8 cellular contexts compared by ENCODE assay signal in the genomic region with DNA sequence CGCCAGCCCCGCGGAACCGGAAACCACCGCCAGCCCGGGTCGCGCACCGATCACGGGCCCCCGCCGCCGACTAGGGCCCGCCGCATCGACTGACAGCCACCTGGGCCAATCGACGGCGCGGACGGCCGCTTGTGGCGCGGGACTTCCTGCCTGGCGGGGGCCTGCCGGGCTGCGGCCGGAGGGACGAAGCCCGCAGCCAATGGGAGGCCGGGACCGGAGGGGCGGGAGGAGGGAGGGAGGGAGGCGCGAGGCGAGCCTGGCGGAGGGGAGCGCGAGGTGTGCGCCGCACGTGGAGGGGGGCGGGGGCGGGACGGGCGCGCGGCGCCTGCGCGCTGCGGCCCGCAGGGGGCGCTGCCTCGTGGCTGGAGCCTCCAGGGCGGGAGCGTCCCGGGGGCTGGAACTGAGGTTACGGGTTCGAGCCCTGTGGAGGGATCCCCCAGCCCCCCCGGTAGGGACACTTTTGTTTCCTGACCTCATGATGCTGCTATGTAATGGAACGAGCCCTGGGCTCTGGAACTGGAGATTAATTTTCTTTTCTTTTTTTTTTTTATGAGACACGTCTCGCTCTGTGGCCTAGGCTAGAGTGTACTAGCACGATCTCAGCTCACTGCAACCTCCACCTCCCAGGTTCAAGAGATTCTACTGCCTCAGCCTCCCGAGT. TPM values are rescaled to one million over a fixed set of nuclear protein-coding genes. Genes with fewer than 3 reads are reported as not detected.
DNase-seq lines count a peak whose midpoint lies in the region; TF ChIP-seq lines count a peak whose summit lies in the region.

Gene MLLT1 (minus strand): TSS at position 45 of the 661 bp plus-strand sequence. CDS start 191 bp downstream, outside the sequence.

- H3K79me2 ChIP-seq in MM.1S (ENCODE audit: low read length) (peaks cover 43% of the 10 kb centered on the region), neural progenitor cell (ENCODE audit: low read depth) (peaks cover 44% of the 10 kb centered on the region)

- H3K4me3 ChIP-seq in H7 (ENCODE audit: insufficient read depth, low read depth, low read length) (peak within 1 kb of the TSS; percentile 84), MM.1S (ENCODE audit: low read length) (peak within 1 kb of the TSS; percentile 99), foreskin fibroblast (ENCODE audit: low read depth in 1 of 2, low read length in 2 of 2) (peak within 1 kb of the TSS; percentile 82 to 94), neural progenitor cell (peak within 1 kb of the TSS; percentile 94), stomach smooth muscle (ENCODE audit: low read length in 2 of 2) (peak within 1 kb of the TSS; percentile 83 to 87)

- H3K9ac ChIP-seq in ES-I3 (ENCODE audit: low read depth, low read length) (peak within 1 kb of the TSS; percentile 89), MM.1S (ENCODE audit: low read length) (peak within 1 kb of the TSS; percentile 98), neural progenitor cell (peak within 1 kb of the TSS; percentile 91), stomach smooth muscle (ENCODE audit: low read length in 2 of 2) (peak within 1 kb of the TSS; percentile 76 to 86)

- no peaks in the 10 kb centered on the region for H3K9me2 ChIP-seq in MM.1S (replicated peaks; ENCODE audit: insufficient read depth, low read length)

- H3K27me3 ChIP-seq in H7 (ENCODE audit: control insufficient read depth, insufficient read depth, low read length) (no peaks in the 10 kb centered on the region), MM.1S (replicated peaks; ENCODE audit: insufficient read depth, low read length) (peaks cover 36% of the 10 kb centered on the region), neural progenitor cell (no peaks in the 10 kb centered on the region), stomach smooth muscle (ENCODE audit: control insufficient read depth in 1 of 2, insufficient read depth in 2 of 2, low read length in 2 of 2) (no peaks in the 10 kb centered on the region)

- peak within 1 kb of the TSS; percentile 23; the same call in 1 of the 2 replicates for H3K27ac ChIP-seq in MM.1S (ENCODE audit: low read length)
- H3K27ac ChIP-seq in neural progenitor cell = no peak within 1 kb of the TSS
- peak within 1 kb of the TSS; percentile 69 for H3K27ac ChIP-seq in stomach smooth muscle (ENCODE audit: low read length)

- peaks cover 36% of the 10 kb centered on the region for H3K4me1 Mint-ChIP-seq in neural progenitor cell

- H4K20me1 ChIP-seq in MM.1S (ENCODE audit: insufficient read depth, low read length) (peaks cover 7% of the 10 kb centered on the region; the same call in 1 of the 2 replicates), neural progenitor cell (ENCODE audit: low read depth) (peaks cover 44% of the 10 kb centered on the region)

- no peaks in the 10 kb centered on the region for H3K9me3 ChIP-seq in ES-I3 (ENCODE audit: control insufficient read depth, insufficient read depth, low read length)
- no peaks in the 10 kb centered on the region for H3K9me3 ChIP-seq in MM.1S (replicated peaks; ENCODE audit: insufficient read depth, low read length)
- H3K9me3 ChIP-seq in neural progenitor cell (ENCODE audit: low read depth) = no peaks in the 10 kb centered on the region
- no peaks in the 10 kb centered on the region for H3K9me3 ChIP-seq in stomach smooth muscle (ENCODE audit: control insufficient read depth in 2 of 2, low read length in 2 of 2)

- H3K4me3 Mint-ChIP-seq in neural progenitor cell = peak within 1 kb of the TSS; percentile 98

- DNase-seq in H7 (peak; percentile 100), MM.1S (peak; percentile 99), SIG-M5 treated with dmso at 0.1 percent for 504 hours (lab: John Stamatoyannopoulos, UW; ENCODE audit: unreplicated experiment) (peak; percentile 83), activated gamma-delta T cell treated with Interleukin-2 at 50 U/mL for 16 hours (peak; percentile 95), foreskin fibroblast (peak; percentile 99 to 100), neural progenitor cell (ENCODE audit: low spot score) (peak; percentile 98)

- H3F3A ChIP-seq in MM.1S (ENCODE audit: insufficient read depth, low read length) = no peaks in the 10 kb centered on the region
- no peaks in the 10 kb centered on the region for H3F3A ChIP-seq in neural progenitor cell (ENCODE audit: low read depth)

- H3K27me3 Mint-ChIP-seq in neural progenitor cell (ENCODE audit: insufficient read depth, low read depth) = peaks cover 2% of the 10 kb centered on the region

- H3K9me3 Mint-ChIP-seq in neural progenitor cell = peaks cover 2% of the 10 kb centered on the region

- H3K36me3 Mint-ChIP-seq in neural progenitor cell = peaks cover 19% of the 10 kb centered on the region

- H3K4me1 ChIP-seq in ES-I3 (ENCODE audit: insufficient read depth, low read length) = peaks cover 15% of the 10 kb centered on the region
- H3K4me1 ChIP-seq in MM.1S (ENCODE audit: low read length) = 0 out of 2 replicates have a peak, but pooled peaks cover 3% of the 10 kb centered on the region
- peaks cover 10% of the 10 kb centered on the region for H3K4me1 ChIP-seq in neural progenitor cell
- H3K4me1 ChIP-seq in stomach smooth muscle (ENCODE audit: control insufficient read depth, insufficient read depth, low read length) = peaks cover 43% of the 10 kb centered on the region

- peak within 1 kb of the TSS; percentile 75; the same call in 1 of the 2 replicates for H2AFZ ChIP-seq in MM.1S (ENCODE audit: low read length)
- no peak within 1 kb of the TSS for H2AFZ ChIP-seq in neural progenitor cell (replicated peaks)

- TF ChIP-seq CTCF in MM.1S (IDR thresholded peaks at IDR 0.05; ENCODE audit: low read length) = peak; percentile 55
- peak; percentile 42 for TF ChIP-seq CTCF in foreskin fibroblast (IDR thresholded peaks at IDR 0.05; ENCODE audit: low read depth, low read length)
- peak; percentile 68 for TF ChIP-seq CTCF in neural progenitor cell (IDR thresholded peaks at IDR 0.05)

- peak within 1 kb of the TSS; percentile 93 for H3K4me2 ChIP-seq in MM.1S (ENCODE audit: low read depth, low read length)
- peak within 1 kb of the TSS; percentile 98 for H3K4me2 ChIP-seq in neural progenitor cell

- H3K36me3 ChIP-seq in ES-I3 (ENCODE audit: insufficient read depth, low read length) (no peaks in the 10 kb centered on the region), H7 (replicated peaks; ENCODE audit: control insufficient read depth, insufficient read depth, low read length) (peaks cover 2% of the 10 kb centered on the region), MM.1S (replicated peaks; ENCODE audit: insufficient read depth, low read length) (0 out of 2 replicates have a peak, but pooled peaks cover 4% of the 10 kb centered on the region), neural progenitor cell (no peaks in the 10 kb centered on the region), stomach smooth muscle (ENCODE audit: control insufficient read depth in 2 of 2, insufficient read depth in 2 of 2, low read length in 2 of 2) (no peaks in the 10 kb centered on the region)

- peak within 1 kb of the TSS; percentile 92 for H3K27ac Mint-ChIP-seq in neural progenitor cell

RNA-seq across cellular contexts. Expression of gene MLLT1, which starts in this region (rescaled TPM):
- total RNA-seq in H7 (2014; rRNA removed; shearing (Covaris generic)) = 16.1 and 17.3 TPM in 2 replicates
- total RNA-seq in neural progenitor cell (ENCODE audit: low replicate concordance) = 5.6 and 21.0 TPM in 2 replicates
